1 cellular context compared by ENCODE assay signal in the genomic region with DNA sequence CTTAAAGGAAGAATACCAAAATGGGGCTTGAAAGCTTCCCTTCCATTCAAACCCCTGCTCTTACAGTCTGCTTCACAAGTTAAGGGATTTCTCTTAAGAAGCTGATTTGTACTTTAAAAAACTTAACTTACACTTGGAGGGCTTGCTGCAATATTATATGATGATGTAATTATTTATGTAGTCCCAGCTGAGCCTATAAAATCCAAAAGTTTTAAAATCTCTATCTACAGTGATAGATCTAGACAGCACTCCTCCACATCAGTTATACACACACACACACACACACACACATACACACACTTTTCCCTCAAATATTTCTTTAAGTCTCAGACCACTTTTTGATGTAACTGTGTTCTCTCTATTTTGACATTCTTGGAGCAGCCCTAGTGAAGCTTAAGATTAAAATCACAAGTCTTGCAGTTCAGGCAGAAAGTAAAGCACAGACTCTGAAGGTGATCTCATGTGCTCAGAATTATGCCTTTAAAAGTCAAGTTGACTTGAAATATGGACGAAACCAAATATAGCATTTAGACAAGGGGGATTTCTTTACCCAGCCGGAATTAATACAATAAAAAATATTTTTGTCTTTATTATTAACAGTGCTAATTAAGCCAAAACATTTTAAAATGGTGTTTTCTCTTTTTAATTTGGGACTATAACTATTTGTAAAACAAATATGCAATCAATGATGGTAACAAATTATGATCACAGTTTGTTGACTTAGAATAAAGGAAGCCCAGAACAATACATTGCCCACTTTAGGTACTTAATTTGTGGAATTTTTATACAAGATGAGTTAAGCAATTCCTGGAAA.
TF ChIP-seq lines count a peak whose summit lies in the region.

No MANE protein-coding gene starts in this region.

TF ChIP-seq in HEK293, 187 proteins besides CTCF, POLR2A, EP300 and RAD21 (continued from another document and continues in another):
- TF ChIP-seq PRDM10 (tag by site-specific recombination; IDR thresholded peaks at IDR 0.05): peak; percentile 91
- no peak for TF ChIP-seq ZNF561 (tag by site-specific recombination; IDR thresholded peaks at IDR 0.05; ENCODE audit: borderline replicate concordance)
- TF ChIP-seq, protein P1, sequence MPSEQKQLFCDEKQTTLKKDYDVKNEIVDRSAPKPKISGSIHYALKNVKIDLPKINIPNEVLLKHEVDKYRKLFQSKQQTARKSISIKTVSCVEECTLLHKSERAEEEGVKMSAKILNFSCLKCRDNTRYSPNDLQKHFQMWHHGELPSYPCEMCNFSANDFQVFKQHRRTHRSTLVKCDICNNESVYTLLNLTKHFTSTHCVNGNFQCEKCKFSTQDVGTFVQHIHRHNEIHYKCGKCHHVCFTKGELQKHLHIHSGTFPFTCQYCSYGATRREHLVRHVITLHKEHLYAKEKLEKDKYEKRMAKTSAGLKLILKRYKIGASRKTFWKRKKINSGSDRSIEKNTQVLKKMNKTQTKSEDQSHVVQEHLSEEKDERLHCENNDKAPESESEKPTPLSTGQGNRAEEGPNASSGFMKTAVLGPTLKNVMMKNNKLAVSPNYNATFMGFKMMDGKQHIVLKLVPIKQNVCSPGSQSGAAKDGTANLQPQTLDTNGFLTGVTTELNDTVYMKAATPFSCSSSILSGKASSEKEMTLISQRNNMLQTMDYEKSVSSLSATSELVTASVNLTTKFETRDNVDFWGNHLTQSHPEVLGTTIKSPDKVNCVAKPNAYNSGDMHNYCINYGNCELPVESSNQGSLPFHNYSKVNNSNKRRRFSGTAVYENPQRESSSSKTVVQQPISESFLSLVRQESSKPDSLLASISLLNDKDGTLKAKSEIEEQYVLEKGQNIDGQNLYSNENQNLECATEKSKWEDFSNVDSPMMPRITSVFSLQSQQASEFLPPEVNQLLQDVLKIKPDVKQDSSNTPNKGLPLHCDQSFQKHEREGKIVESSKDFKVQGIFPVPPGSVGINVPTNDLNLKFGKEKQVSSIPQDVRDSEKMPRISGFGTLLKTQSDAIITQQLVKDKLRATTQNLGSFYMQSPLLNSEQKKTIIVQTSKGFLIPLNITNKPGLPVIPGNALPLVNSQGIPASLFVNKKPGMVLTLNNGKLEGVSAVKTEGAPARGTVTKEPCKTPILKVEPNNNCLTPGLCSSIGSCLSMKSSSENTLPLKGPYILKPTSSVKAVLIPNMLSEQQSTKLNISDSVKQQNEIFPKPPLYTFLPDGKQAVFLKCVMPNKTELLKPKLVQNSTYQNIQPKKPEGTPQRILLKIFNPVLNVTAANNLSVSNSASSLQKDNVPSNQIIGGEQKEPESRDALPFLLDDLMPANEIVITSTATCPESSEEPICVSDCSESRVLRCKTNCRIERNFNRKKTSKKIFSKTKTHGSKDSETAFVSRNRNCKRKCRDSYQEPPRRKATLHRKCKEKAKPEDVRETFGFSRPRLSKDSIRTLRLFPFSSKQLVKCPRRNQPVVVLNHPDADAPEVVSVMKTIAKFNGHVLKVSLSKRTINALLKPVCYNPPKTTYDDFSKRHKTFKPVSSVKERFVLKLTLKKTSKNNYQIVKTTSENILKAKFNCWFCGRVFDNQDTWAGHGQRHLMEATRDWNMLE (tag by site-specific recombination; conservative IDR thresholded peaks at IDR 0.05; ENCODE audit: low read depth): no peak
- no peak for TF ChIP-seq ZNF837 (tag by site-specific recombination; IDR thresholded peaks at IDR 0.05)
- no peak for TF ChIP-seq YY1 (tag by site-specific recombination; IDR thresholded peaks at IDR 0.05)
- TF ChIP-seq, protein P2, sequence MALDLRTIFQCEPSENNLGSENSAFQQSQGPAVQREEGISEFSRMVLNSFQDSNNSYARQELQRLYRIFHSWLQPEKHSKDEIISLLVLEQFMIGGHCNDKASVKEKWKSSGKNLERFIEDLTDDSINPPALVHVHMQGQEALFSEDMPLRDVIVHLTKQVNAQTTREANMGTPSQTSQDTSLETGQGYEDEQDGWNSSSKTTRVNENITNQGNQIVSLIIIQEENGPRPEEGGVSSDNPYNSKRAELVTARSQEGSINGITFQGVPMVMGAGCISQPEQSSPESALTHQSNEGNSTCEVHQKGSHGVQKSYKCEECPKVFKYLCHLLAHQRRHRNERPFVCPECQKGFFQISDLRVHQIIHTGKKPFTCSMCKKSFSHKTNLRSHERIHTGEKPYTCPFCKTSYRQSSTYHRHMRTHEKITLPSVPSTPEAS (tag by site-specific recombination; IDR thresholded peaks at IDR 0.05): peak; percentile 51; the same call in 1 of the 2 replicates
- TF ChIP-seq, protein P3, sequence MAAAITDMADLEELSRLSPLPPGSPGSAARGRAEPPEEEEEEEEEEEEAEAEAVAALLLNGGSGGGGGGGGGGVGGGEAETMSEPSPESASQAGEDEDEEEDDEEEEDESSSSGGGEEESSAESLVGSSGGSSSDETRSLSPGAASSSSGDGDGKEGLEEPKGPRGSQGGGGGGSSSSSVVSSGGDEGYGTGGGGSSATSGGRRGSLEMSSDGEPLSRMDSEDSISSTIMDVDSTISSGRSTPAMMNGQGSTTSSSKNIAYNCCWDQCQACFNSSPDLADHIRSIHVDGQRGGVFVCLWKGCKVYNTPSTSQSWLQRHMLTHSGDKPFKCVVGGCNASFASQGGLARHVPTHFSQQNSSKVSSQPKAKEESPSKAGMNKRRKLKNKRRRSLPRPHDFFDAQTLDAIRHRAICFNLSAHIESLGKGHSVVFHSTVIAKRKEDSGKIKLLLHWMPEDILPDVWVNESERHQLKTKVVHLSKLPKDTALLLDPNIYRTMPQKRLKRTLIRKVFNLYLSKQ (tag by site-specific recombination; IDR thresholded peaks at IDR 0.05; ENCODE audit: borderline replicate concordance): no peak
- no peak for TF ChIP-seq ZNF426 (tag by site-specific recombination; IDR thresholded peaks at IDR 0.05)
- TF ChIP-seq, protein P4, sequence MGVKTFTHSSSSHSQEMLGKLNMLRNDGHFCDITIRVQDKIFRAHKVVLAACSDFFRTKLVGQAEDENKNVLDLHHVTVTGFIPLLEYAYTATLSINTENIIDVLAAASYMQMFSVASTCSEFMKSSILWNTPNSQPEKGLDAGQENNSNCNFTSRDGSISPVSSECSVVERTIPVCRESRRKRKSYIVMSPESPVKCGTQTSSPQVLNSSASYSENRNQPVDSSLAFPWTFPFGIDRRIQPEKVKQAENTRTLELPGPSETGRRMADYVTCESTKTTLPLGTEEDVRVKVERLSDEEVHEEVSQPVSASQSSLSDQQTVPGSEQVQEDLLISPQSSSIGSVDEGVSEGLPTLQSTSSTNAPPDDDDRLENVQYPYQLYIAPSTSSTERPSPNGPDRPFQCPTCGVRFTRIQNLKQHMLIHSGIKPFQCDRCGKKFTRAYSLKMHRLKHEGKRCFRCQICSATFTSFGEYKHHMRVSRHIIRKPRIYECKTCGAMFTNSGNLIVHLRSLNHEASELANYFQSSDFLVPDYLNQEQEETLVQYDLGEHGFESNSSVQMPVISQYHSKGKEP (tag by site-specific recombination; IDR thresholded peaks at IDR 0.05): no peak
- peak; percentile 64 for TF ChIP-seq ZNF335 (tag by site-specific recombination; conservative IDR thresholded peaks at IDR 0.05)
- TF ChIP-seq ZNF626 (tag by site-specific recombination; IDR thresholded peaks at IDR 0.05): no peak
- peak; percentile 91 for TF ChIP-seq ATF2 (tag by site-specific recombination; IDR thresholded peaks at IDR 0.05; ENCODE audit: low read depth)
- TF ChIP-seq ZNF610 (tag by site-specific recombination; IDR thresholded peaks at IDR 0.05; ENCODE audit: borderline replicate concordance): no peak
- no peak for TF ChIP-seq ZNF266 (tag by site-specific recombination; IDR thresholded peaks at IDR 0.05; ENCODE audit: low read depth)
- no peak for TF ChIP-seq ZNF354C (tag by site-specific recombination; IDR thresholded peaks at IDR 0.05; ENCODE audit: borderline replicate concordance, low read depth)
- peak; percentile 52; the same call in 1 of the 2 replicates for TF ChIP-seq ZNF366 (tag by site-specific recombination; conservative IDR thresholded peaks at IDR 0.05)
- no peak for TF ChIP-seq ZNF404 (tag by site-specific recombination; IDR thresholded peaks at IDR 0.05)
- no peak for TF ChIP-seq REST (tag by site-specific recombination; IDR thresholded peaks at IDR 0.05)
- TF ChIP-seq, protein P5, sequence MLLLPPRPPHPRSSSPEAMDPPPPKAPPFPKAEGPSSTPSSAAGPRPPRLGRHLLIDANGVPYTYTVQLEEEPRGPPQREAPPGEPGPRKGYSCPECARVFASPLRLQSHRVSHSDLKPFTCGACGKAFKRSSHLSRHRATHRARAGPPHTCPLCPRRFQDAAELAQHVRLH (tag by site-specific recombination; IDR thresholded peaks at IDR 0.05): no peak
- no peak for TF ChIP-seq ZNF596 (tag by site-specific recombination; IDR thresholded peaks at IDR 0.05)
- TF ChIP-seq ZNF16 (tag by site-specific recombination; IDR thresholded peaks at IDR 0.05; ENCODE audit: low read depth): no peak
- no peak for TF ChIP-seq ZNF707 (tag by site-specific recombination; IDR thresholded peaks at IDR 0.05)
- TF ChIP-seq ZNF398 (tag by site-specific recombination; IDR thresholded peaks at IDR 0.05): peak; percentile 11; the same call in 1 of the 2 replicates
- no peak for TF ChIP-seq ZNF174 (tag by site-specific recombination; IDR thresholded peaks at IDR 0.05)
- TF ChIP-seq ZNF830 (tag by site-specific recombination; IDR thresholded peaks at IDR 0.05; ENCODE audit: low read depth): no peak
- TF ChIP-seq ZNF140 (tag by site-specific recombination; IDR thresholded peaks at IDR 0.05): no peak
- TF ChIP-seq PBX3 (CRISPR knock-in tag; IDR thresholded peaks at IDR 0.05): no peak
